1 cellular context compared by ENCODE assay signal in the genomic region with DNA sequence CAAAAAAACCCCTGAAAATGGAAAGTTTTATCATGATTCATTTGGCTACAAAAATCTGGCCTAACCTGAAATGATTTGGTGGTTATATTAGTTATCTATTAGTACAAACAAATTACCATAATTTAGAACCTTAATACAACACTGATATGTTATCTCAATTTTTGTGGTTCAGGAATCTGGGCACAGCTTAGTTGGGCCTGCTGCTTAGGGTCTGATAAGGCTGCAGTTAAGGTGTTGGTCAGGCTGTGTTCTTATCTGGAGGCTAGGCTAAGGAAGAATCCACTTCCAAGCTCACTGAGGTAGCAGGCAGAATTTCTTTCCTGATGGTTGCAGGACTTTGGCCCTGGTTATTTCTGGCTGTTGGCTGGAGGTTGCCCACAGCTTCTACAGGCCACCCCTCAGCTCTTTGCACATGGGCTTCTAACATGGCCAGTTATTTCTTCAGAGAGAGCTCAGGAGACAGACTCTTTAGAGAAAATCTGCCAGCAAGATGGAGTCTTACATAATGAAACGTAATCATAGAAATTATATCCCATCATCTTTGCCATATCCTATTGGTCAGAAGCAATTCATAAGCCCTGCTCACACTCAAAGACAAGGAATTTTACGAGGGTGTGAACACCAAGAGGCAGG.
TF ChIP-seq lines count a peak whose summit lies in the region.

No MANE protein-coding gene starts in this region.

TF ChIP-seq in K562, 482 proteins besides CTCF, POLR2A, EP300 and RAD21 (continues in another document):
- TF ChIP-seq GTF2E2 (tag; IDR thresholded peaks at IDR 0.05): no peak
- no peak for TF ChIP-seq ZNF57 (CRISPR knock-in tag; IDR thresholded peaks at IDR 0.05)
- TF ChIP-seq, protein P1, sequence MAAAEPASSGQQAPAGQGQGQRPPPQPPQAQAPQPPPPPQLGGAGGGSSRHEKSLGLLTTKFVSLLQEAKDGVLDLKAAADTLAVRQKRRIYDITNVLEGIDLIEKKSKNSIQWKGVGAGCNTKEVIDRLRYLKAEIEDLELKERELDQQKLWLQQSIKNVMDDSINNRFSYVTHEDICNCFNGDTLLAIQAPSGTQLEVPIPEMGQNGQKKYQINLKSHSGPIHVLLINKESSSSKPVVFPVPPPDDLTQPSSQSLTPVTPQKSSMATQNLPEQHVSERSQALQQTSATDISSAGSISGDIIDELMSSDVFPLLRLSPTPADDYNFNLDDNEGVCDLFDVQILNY (CRISPR knock-in tag; IDR thresholded peaks at IDR 0.05): no peak
- TF ChIP-seq EZH2 (IDR thresholded peaks at IDR 0.05; ENCODE audit: borderline replicate concordance, low read depth, low read length): no peak
- peak; percentile 93 for TF ChIP-seq KLF16 (IDR thresholded peaks at IDR 0.05)
- no peak for TF ChIP-seq ZNF224 (CRISPR knock-in tag; IDR thresholded peaks at IDR 0.05)
- no peak for TF ChIP-seq SETDB1 (IDR thresholded peaks at IDR 0.05; ENCODE audit: low read length)
- TF ChIP-seq, protein P2, sequence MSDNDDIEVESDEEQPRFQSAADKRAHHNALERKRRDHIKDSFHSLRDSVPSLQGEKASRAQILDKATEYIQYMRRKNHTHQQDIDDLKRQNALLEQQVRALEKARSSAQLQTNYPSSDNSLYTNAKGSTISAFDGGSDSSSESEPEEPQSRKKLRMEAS (CRISPR knock-in tag; IDR thresholded peaks at IDR 0.05): no peak
- no peak for TF ChIP-seq FOXA1 (IDR thresholded peaks at IDR 0.05; ENCODE audit: borderline replicate concordance)
- no peak for TF ChIP-seq HOXB6 (CRISPR knock-in tag; IDR thresholded peaks at IDR 0.05; ENCODE audit: borderline replicate concordance)
- TF ChIP-seq, protein P3, sequence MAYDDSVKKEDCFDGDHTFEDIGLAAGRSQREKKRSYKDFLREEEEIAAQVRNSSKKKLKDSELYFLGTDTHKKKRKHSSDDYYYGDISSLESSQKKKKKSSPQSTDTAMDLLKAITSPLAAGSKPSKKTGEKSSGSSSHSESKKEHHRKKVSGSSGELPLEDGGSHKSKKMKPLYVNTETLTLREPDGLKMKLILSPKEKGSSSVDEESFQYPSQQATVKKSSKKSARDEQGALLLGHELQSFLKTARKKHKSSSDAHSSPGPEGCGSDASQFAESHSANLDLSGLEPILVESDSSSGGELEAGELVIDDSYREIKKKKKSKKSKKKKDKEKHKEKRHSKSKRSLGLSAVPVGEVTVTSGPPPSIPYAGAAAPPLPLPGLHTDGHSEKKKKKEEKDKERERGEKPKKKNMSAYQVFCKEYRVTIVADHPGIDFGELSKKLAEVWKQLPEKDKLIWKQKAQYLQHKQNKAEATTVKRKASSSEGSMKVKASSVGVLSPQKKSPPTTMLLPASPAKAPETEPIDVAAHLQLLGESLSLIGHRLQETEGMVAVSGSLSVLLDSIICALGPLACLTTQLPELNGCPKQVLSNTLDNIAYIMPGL (CRISPR knock-in tag; IDR thresholded peaks at IDR 0.05): no peak
- no peak for TF ChIP-seq NFXL1 (CRISPR knock-in tag; IDR thresholded peaks at IDR 0.05)
- peak; percentile 99 to 100 for TF ChIP-seq RCOR1 (IDR thresholded peaks at IDR 0.05; ENCODE audit: borderline replicate concordance in 1 of 2, low read depth in 2 of 2, low read length in 2 of 2)
- no peak for TF ChIP-seq SRSF9 (IDR thresholded peaks at IDR 0.05; ENCODE audit: borderline replicate concordance, low read depth, low read length)
- TF ChIP-seq, protein P4, sequence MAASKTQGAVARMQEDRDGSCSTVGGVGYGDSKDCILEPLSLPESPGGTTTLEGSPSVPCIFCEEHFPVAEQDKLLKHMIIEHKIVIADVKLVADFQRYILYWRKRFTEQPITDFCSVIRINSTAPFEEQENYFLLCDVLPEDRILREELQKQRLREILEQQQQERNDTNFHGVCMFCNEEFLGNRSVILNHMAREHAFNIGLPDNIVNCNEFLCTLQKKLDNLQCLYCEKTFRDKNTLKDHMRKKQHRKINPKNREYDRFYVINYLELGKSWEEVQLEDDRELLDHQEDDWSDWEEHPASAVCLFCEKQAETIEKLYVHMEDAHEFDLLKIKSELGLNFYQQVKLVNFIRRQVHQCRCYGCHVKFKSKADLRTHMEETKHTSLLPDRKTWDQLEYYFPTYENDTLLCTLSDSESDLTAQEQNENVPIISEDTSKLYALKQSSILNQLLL (CRISPR knock-in tag; IDR thresholded peaks at IDR 0.05; ENCODE audit: borderline replicate concordance): no peak
- TF ChIP-seq, protein P5, sequence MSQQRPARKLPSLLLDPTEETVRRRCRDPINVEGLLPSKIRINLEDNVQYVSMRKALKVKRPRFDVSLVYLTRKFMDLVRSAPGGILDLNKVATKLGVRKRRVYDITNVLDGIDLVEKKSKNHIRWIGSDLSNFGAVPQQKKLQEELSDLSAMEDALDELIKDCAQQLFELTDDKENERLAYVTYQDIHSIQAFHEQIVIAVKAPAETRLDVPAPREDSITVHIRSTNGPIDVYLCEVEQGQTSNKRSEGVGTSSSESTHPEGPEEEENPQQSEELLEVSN (IDR thresholded peaks at IDR 0.05; ENCODE audit: borderline replicate concordance in 1 of 2, extremely low read depth in 1 of 2, insufficient read depth in 1 of 2, insufficient read length in 1 of 2, low read depth in 1 of 2, low read length in 1 of 2, poor library complexity in 1 of 2, severe bottlenecking in 1 of 2): no peak
- TF ChIP-seq KDM5B (IDR thresholded peaks at IDR 0.05; ENCODE audit: insufficient replicate concordance, low read depth, low read length): no peak
- no peak for TF ChIP-seq DNMT1 (IDR thresholded peaks at IDR 0.05)
- TF ChIP-seq, protein P6, sequence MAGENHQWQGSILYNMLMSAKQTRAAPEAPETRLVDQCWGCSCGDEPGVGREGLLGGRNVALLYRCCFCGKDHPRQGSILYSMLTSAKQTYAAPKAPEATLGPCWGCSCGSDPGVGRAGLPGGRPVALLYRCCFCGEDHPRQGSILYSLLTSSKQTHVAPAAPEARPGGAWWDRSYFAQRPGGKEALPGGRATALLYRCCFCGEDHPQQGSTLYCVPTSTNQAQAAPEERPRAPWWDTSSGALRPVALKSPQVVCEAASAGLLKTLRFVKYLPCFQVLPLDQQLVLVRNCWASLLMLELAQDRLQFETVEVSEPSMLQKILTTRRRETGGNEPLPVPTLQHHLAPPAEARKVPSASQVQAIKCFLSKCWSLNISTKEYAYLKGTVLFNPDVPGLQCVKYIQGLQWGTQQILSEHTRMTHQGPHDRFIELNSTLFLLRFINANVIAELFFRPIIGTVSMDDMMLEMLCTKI (IDR thresholded peaks at IDR 0.05; ENCODE audit: partially characterized antibody): no peak
- no peak for TF ChIP-seq PCBP2 (IDR thresholded peaks at IDR 0.05; ENCODE audit: low read depth, low read length, poor library complexity, severe bottlenecking)
- peak; percentile 69 for TF ChIP-seq HDAC3 (IDR thresholded peaks at IDR 0.05; ENCODE audit: borderline replicate concordance, partially characterized antibody)
- peak; percentile 94 for TF ChIP-seq TAL1 (IDR thresholded peaks at IDR 0.05)
- TF ChIP-seq NFE2L1 (tag; IDR thresholded peaks at IDR 0.05; ENCODE audit: borderline replicate concordance, low read depth): no peak
- TF ChIP-seq CBX2 (IDR thresholded peaks at IDR 0.05; ENCODE audit: insufficient read depth, low read length, poor library complexity, severe bottlenecking): no peak
- TF ChIP-seq, protein P7, sequence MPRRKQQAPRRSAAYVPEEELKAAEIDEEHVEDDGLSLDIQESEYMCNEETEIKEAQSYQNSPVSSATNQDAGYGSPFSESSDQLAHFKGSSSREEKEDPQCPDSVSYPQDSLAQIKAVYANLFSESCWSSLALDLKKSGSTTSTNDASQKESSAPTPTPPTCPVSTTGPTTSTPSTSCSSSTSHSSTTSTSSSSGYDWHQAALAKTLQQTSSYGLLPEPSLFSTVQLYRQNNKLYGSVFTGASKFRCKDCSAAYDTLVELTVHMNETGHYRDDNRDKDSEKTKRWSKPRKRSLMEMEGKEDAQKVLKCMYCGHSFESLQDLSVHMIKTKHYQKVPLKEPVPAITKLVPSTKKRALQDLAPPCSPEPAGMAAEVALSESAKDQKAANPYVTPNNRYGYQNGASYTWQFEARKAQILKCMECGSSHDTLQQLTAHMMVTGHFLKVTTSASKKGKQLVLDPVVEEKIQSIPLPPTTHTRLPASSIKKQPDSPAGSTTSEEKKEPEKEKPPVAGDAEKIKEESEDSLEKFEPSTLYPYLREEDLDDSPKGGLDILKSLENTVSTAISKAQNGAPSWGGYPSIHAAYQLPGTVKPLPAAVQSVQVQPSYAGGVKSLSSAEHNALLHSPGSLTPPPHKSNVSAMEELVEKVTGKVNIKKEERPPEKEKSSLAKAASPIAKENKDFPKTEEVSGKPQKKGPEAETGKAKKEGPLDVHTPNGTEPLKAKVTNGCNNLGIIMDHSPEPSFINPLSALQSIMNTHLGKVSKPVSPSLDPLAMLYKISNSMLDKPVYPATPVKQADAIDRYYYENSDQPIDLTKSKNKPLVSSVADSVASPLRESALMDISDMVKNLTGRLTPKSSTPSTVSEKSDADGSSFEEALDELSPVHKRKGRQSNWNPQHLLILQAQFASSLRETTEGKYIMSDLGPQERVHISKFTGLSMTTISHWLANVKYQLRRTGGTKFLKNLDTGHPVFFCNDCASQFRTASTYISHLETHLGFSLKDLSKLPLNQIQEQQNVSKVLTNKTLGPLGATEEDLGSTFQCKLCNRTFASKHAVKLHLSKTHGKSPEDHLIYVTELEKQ (CRISPR knock-in tag; IDR thresholded peaks at IDR 0.05): no peak
- no peak for TF ChIP-seq MAFG (tag; conservative IDR thresholded peaks at IDR 0.05)
- no peak for TF ChIP-seq PHF8 (IDR thresholded peaks at IDR 0.05; ENCODE audit: borderline replicate concordance, low read length)
- no peak for TF ChIP-seq MXI1 (IDR thresholded peaks at IDR 0.05; ENCODE audit: low read depth, low read length)
- TF ChIP-seq, protein P8, sequence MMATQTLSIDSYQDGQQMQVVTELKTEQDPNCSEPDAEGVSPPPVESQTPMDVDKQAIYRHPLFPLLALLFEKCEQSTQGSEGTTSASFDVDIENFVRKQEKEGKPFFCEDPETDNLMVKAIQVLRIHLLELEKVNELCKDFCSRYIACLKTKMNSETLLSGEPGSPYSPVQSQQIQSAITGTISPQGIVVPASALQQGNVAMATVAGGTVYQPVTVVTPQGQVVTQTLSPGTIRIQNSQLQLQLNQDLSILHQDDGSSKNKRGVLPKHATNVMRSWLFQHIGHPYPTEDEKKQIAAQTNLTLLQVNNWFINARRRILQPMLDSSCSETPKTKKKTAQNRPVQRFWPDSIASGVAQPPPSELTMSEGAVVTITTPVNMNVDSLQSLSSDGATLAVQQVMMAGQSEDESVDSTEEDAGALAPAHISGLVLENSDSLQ (IDR thresholded peaks at IDR 0.05): no peak
- no peak for TF ChIP-seq ZZZ3 (IDR thresholded peaks at IDR 0.05)
- TF ChIP-seq ZNF253 (CRISPR knock-in tag; conservative IDR thresholded peaks at IDR 0.05): no peak
- TF ChIP-seq, protein P9, sequence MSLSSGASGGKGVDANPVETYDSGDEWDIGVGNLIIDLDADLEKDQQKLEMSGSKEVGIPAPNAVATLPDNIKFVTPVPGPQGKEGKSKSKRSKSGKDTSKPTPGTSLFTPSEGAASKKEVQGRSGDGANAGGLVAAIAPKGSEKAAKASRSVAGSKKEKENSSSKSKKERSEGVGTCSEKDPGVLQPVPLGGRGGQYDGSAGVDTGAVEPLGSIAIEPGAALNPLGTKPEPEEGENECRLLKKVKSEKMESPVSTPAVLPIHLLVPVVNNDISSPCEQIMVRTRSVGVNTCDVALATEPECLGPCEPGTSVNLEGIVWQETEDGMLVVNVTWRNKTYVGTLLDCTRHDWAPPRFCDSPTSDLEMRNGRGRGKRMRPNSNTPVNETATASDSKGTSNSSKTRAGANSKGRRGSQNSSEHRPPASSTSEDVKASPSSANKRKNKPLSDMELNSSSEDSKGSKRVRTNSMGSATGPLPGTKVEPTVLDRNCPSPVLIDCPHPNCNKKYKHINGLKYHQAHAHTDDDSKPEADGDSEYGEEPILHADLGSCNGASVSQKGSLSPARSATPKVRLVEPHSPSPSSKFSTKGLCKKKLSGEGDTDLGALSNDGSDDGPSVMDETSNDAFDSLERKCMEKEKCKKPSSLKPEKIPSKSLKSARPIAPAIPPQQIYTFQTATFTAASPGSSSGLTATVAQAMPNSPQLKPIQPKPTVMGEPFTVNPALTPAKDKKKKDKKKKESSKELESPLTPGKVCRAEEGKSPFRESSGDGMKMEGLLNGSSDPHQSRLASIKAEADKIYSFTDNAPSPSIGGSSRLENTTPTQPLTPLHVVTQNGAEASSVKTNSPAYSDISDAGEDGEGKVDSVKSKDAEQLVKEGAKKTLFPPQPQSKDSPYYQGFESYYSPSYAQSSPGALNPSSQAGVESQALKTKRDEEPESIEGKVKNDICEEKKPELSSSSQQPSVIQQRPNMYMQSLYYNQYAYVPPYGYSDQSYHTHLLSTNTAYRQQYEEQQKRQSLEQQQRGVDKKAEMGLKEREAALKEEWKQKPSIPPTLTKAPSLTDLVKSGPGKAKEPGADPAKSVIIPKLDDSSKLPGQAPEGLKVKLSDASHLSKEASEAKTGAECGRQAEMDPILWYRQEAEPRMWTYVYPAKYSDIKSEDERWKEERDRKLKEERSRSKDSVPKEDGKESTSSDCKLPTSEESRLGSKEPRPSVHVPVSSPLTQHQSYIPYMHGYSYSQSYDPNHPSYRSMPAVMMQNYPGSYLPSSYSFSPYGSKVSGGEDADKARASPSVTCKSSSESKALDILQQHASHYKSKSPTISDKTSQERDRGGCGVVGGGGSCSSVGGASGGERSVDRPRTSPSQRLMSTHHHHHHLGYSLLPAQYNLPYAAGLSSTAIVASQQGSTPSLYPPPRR (CRISPR knock-in tag; IDR thresholded peaks at IDR 0.05; ENCODE audit: borderline replicate concordance): no peak
- TF ChIP-seq PHF20 (IDR thresholded peaks at IDR 0.05; ENCODE audit: partially characterized antibody): no peak
- no peak for TF ChIP-seq TCF7L2 (IDR thresholded peaks at IDR 0.05; ENCODE audit: low read depth, low read length)
- TF ChIP-seq RHOXF2B (CRISPR knock-in tag; conservative IDR thresholded peaks at IDR 0.05): no peak
- TF ChIP-seq TFAM (CRISPR knock-in tag; conservative IDR thresholded peaks at IDR 0.05): no peak
- TF ChIP-seq ZNF507 (tag; conservative IDR thresholded peaks at IDR 0.05): no peak
- TF ChIP-seq, protein P10, sequence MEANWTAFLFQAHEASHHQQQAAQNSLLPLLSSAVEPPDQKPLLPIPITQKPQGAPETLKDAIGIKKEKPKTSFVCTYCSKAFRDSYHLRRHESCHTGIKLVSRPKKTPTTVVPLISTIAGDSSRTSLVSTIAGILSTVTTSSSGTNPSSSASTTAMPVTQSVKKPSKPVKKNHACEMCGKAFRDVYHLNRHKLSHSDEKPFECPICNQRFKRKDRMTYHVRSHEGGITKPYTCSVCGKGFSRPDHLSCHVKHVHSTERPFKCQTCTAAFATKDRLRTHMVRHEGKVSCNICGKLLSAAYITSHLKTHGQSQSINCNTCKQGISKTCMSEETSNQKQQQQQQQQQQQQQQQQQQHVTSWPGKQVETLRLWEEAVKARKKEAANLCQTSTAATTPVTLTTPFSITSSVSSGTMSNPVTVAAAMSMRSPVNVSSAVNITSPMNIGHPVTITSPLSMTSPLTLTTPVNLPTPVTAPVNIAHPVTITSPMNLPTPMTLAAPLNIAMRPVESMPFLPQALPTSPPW (CRISPR knock-in tag; IDR thresholded peaks at IDR 0.05): peak; percentile 43; the same call in 1 of the 2 replicates
- no peak for TF ChIP-seq ZKSCAN8 (CRISPR knock-in tag; IDR thresholded peaks at IDR 0.05)
- TF ChIP-seq, protein P11, sequence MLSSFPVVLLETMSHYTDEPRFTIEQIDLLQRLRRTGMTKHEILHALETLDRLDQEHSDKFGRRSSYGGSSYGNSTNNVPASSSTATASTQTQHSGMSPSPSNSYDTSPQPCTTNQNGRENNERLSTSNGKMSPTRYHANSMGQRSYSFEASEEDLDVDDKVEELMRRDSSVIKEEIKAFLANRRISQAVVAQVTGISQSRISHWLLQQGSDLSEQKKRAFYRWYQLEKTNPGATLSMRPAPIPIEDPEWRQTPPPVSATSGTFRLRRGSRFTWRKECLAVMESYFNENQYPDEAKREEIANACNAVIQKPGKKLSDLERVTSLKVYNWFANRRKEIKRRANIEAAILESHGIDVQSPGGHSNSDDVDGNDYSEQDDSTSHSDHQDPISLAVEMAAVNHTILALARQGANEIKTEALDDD (IDR thresholded peaks at IDR 0.05): peak; percentile 45; the same call in 1 of the 2 replicates
- peak; percentile 50; the same call in 1 of the 2 replicates for TF ChIP-seq NCOA1 (IDR thresholded peaks at IDR 0.05; ENCODE audit: low read depth)
- no peak for TF ChIP-seq GABPA (tag; conservative IDR thresholded peaks at IDR 0.05; ENCODE audit: low read depth)
